ENCODE assay signal across 8 cellular contexts in the genomic region with DNA sequence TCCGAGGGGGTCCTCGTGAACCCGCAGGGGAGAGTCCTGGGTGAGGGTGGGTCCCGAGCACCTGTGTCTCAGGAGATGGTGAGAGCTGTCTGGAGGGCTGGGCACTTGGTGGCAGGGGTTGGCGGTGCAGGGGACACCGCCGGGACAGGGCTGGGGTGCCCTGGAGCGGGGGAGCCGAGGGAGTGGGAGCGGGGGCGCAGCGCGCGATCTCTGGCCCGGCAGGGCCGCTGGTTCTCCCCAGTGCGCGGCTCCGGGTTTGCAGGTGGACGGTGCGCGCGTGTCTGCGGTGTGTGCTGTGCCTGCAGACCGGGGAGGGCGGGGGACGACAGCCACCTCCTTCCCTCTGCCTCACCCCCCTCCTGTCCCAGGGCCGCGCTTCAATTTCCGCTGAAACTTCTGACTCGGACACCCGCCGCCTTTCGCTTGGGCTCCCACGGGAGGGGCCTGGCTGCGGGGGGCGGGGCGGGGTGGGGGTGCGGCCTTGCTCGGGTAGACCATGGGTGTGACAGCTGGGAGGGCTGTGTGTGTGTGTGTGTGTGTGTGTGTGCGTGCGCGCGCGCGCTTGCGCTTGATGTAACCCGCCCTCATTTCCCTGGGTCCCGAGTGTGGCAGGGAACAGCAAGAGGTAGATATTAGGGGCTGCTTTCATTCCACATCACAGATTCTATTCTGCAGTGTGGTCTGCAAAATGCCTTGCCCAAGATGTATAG. TPM values are rescaled to one million over a fixed set of nuclear protein-coding genes. Genes with fewer than 3 reads are reported as not detected.
A peak's percentile ranks its signal among the peaks of the same experiment; 100 is the strongest.
DNase-seq lines count a peak whose midpoint lies in the region; ATAC-seq and TF ChIP-seq lines count a peak whose summit lies in the region.

No MANE protein-coding gene starts in this region.

- no peak overlapping the region for H3K9ac ChIP-seq in HUES64 (ENCODE audit: low read depth, low read length)
- H3K9ac ChIP-seq in parathyroid adenoma = peak overlapping the region; percentile 61

- peak in 1 of 4 donors; percentile 58 for TF ChIP-seq POLR2A in upper lobe of left lung (IDR thresholded peaks at IDR 0.05)

- H3K9me3 ChIP-seq in HUES64 (ENCODE audit: insufficient read depth, low read depth, low read length) (no peaks in the 10 kb centered on the region), parathyroid adenoma (ENCODE audit: control insufficient read depth, low read length) (no peaks in the 10 kb centered on the region), upper lobe of left lung (no peaks in the 10 kb centered on the region)

- WGBS in HUES64 = 6% methylated on average over 49 of the region's 49 CpGs
- 0 to 1% methylated on average over 18 to 32 of the region's 49 CpGs for WGBS in upper lobe of left lung, 2 donors

- H3K27me3 ChIP-seq in HUES64 (ENCODE audit: insufficient read depth, low read length) (peaks cover 36% of the 10 kb centered on the region), parathyroid adenoma (ENCODE audit: control insufficient read depth, insufficient read depth, low read length) (no peaks in the 10 kb centered on the region), upper lobe of left lung (no peaks in the 10 kb centered on the region)

- peak overlapping the region; percentile 98 for H2AFZ ChIP-seq in parathyroid adenoma

- H3K36me3 ChIP-seq in HUES64 (ENCODE audit: insufficient read depth, low read length) (no peaks in the 10 kb centered on the region), parathyroid adenoma (ENCODE audit: control insufficient read depth, insufficient read depth, low read length) (no peaks in the 10 kb centered on the region), upper lobe of left lung (peaks cover 0 to 3% (median 0%) of the 10 kb centered on the region in 4 donors)

- no peaks in the 10 kb centered on the region for H3K4me1 ChIP-seq in HUES64 (ENCODE audit: insufficient read depth, low read length)
- H3K4me1 ChIP-seq in parathyroid adenoma = no peaks in the 10 kb centered on the region
- H3K4me1 ChIP-seq in upper lobe of left lung = peaks cover 5 to 25% (median 8%) of the 10 kb centered on the region in 4 donors

- H3K4me3 ChIP-seq in HUES64 (ENCODE audit: low read length) (peak overlapping the region; percentile 68), parathyroid adenoma (ENCODE audit: low read depth, low read length) (peak overlapping the region; percentile 61), upper lobe of left lung (peak overlapping the region; percentile 56 to 84 (median 69))

- TF ChIP-seq CTCF in parathyroid adenoma (IDR thresholded peaks at IDR 0.05) (no peak), upper lobe of left lung (IDR thresholded peaks at IDR 0.05) (peak in 2 of 6 experiments; percentile 22 to 36)

- ATAC-seq in GM21390 (IDR thresholded peaks at IDR 0.05; ENCODE audit: unreplicated experiment) (peak; percentile 62), upper lobe of left lung (ENCODE audit: low FRiP score in 2 of 2) (peak; percentile 79 to 86)

- peak overlapping the region; percentile 95 for H3K4me2 ChIP-seq in parathyroid adenoma (ENCODE audit: low read length)

- TF ChIP-seq EP300 in upper lobe of left lung (IDR thresholded peaks at IDR 0.05) = no peak

- H3K79me2 ChIP-seq in parathyroid adenoma = no peaks in the 10 kb centered on the region

- no peak overlapping the region for H3K27ac ChIP-seq in HUES64 (ENCODE audit: low read depth, low read length)
- peak overlapping the region; percentile 57 for H3K27ac ChIP-seq in parathyroid adenoma
- H3K27ac ChIP-seq in upper lobe of left lung = peak overlapping the region; percentile 76 to 89 (median 86)

- DNase-seq in DMS 273 (lab: John Stamatoyannopoulos, UW; ENCODE audit: unreplicated experiment) (peak; percentile 89), SHP77 treated with DMSO at 0.1 percent for 48 hours (lab: John Stamatoyannopoulos, UW) (peak; percentile 57), globus pallidus (ENCODE audit: low spot score) (peak; percentile 9), upper lobe of left lung (peak; percentile 87 to 91)
- peak; percentile 56 for DNase-seq in activated gamma-delta T cell treated with anti-CD3 and anti-CD28 coated beads, Interleukin-2, amount 50 U/mL, for 16 hours (ENCODE audit: low read depth)

RNA-seq across cellular contexts. Expression of a gene that starts 1.2 kb away (rescaled TPM):
- 5.6 TPM for polyA plus RNA-seq in HUES64 (2013, experiment 1 of 2)
- polyA plus RNA-seq in HUES64 (2013, experiment 2 of 2) = 6.3 TPM
- total RNA-seq in upper lobe of left lung = 10 to 100 TPM; 11.5 to 39.0 (median 24.7) TPM

RNA-seq across cellular contexts. Expression of a gene that starts 26.4 kb away (rescaled TPM):
- polyA plus RNA-seq in HUES64 (2013, experiment 1 of 2) = 32.7 TPM
- polyA plus RNA-seq in HUES64 (2013, experiment 2 of 2) = 37.1 TPM
- 100 to 1,000 TPM in 3 of 6 donors, 10 to 100 TPM in 3; 63.4 to 179 (median 109) TPM for total RNA-seq in upper lobe of left lung

RNA-seq across cellular contexts. Expression of a gene that starts 34.8 kb away (rescaled TPM):
- polyA plus RNA-seq in HUES64 (2013, experiment 1 of 2) = 20.6 TPM
- polyA plus RNA-seq in HUES64 (2013, experiment 2 of 2) = 23.5 TPM
- 10 to 100 TPM; 13.6 to 30.8 (median 25.6) TPM for total RNA-seq in upper lobe of left lung

RNA-seq across cellular contexts. Expression of a gene that starts 56.4 kb away (rescaled TPM):
- polyA plus RNA-seq in HUES64 (2013, experiment 1 of 2) = 35.8 TPM
- 40.8 TPM for polyA plus RNA-seq in HUES64 (2013, experiment 2 of 2)
- 10 to 100 TPM in 2 of 6 donors, 1 to 10 TPM in 4; 3.8 to 13.5 (median 7.6) TPM for total RNA-seq in upper lobe of left lung

Comparison
In these comparisons a context has a peak if more than half of its experiments do, and no peak if none do; other contexts are left out.
1. DNase-seq: peak in every context shown above with its lines; median percentile 89 in DMS 273; 89 in upper lobe of left lung; 57 in SHP77 treated with DMSO at 0.1 percent for 48 hours; 56 in activated gamma-delta T cell treated with anti-CD3 and anti-CD28 coated beads, Interleukin-2, amount 50 U/mL, for 16 hours; 9 in globus pallidus.